8 cellular contexts compared by ENCODE assay signal in the genomic region with DNA sequence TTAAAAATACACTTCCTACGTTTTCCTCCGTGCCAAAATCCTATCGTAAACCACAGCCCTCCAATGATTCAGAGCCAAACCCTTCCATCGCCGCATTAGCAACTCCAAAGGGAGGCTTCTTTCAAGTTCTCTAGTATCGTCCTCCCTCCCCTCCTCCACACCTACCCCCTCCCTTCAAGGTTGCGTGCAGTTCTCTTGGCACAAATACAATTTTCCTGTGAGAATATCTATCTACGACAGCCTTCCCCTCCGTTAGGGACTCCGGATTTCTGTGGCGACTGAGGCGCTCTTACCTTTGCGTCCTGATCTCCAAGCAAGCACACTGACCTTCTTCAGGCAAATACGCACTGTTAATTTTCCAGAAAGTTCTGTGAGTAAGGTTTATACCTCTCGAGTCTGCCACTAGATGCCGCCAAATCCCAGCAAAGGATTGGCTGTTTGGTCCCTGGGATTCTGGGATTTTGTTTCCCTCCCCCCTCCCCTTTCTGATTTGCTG. TPM values are rescaled to one million over a fixed set of nuclear protein-coding genes. Genes with fewer than 3 reads are reported as not detected.
DNase-seq lines count a peak whose midpoint lies in the region; ATAC-seq and TF ChIP-seq lines count a peak whose summit lies in the region.

No MANE protein-coding gene starts in this region.

- DNase-seq in A172 (ENCODE audit: low spot score) (peak; percentile 60), NCI-H2196 (lab: John Stamatoyannopoulos, UW; ENCODE audit: unreplicated experiment) (peak; percentile 65), colonic mucosa (peak; percentile 72), left colon (peak; percentile 66 to 73)
- DNase-seq in activated CD4-positive, CD25-positive, alpha-beta regulatory T cell treated with anti-CD3 and anti-CD28 coated beads, Interleukin-2, amount 50 U/mL, for 72 hours: peak; percentile 32
- DNase-seq in stimulated activated CD4-positive, alpha-beta T cell treated with anti-CD3 and anti-CD28 coated beads, Interleukin-1b, Interleukin-23, amount 100 ng/mL, for 4 hours (ENCODE audit: low read depth in 2 of 2): peak; percentile 13 to 19

- TF ChIP-seq POLR2A in GM19099 (IDR thresholded peaks at IDR 0.05; ENCODE audit: extremely low read depth, insufficient read length, low read depth): peak; percentile 34

- peak overlapping the region; percentile 85 for H3K27ac ChIP-seq in colonic mucosa

- peak; percentile 36 for TF ChIP-seq CTCF in colonic mucosa (IDR thresholded peaks at IDR 0.05)

- intact Hi-C loops in colonic mucosa (cut with DNase I) (loop anchor here (5.0 kb wide), 1 partner anchor 130 kb away; no protein-coding TSS in a partner anchor), left colon (cut with DNase I, micrococcal nuclease) (no loop called here)

- ATAC-seq in left colon (peak; percentile 30), GM19324 (IDR thresholded peaks at IDR 0.05; ENCODE audit: low FRiP score, unreplicated experiment) (no peak)

- no peaks in the 10 kb centered on the region for H3K4me1 ChIP-seq in colonic mucosa

- H3K36me3 ChIP-seq in colonic mucosa: no peaks in the 10 kb centered on the region

- H3K9me3 ChIP-seq in colonic mucosa: no peaks in the 10 kb centered on the region

- H3K27me3 ChIP-seq in colonic mucosa: no peaks in the 10 kb centered on the region

- peak overlapping the region; percentile 61 to 76 for H3K9ac ChIP-seq in colonic mucosa (ENCODE audit: low read depth in 2 of 2, low read length in 2 of 2)

- H3K4me3 ChIP-seq in colonic mucosa: peak overlapping the region; percentile 33

RNA-seq across cellular contexts. Expression of a gene that starts 1.2 kb away (rescaled TPM):
- total RNA-seq in A172 (2014; rRNA removed; shearing (Covaris generic)): 347 and 427 TPM in 2 replicates
- 100 to 1,000 TPM; 198 to 266 TPM for total RNA-seq in colonic mucosa
- total RNA-seq in left colon: 100 to 1,000 TPM; 168 to 172 TPM

RNA-seq across cellular contexts. Expression of a gene that starts 23.0 kb away (rescaled TPM):
- total RNA-seq in A172 (2014; rRNA removed; shearing (Covaris generic)): not detected in 2 replicates
- total RNA-seq in colonic mucosa (not detected), left colon (not detected)

RNA-seq across cellular contexts. Expression of a gene that starts 59.0 kb away (rescaled TPM):
- 26.3 and 43.2 TPM in 2 replicates for total RNA-seq in A172 (2014; rRNA removed; shearing (Covaris generic))
- total RNA-seq in colonic mucosa: 10 to 100 TPM; 11.2 to 13.0 TPM
- total RNA-seq in left colon: 10 to 100 TPM; 10.2 to 17.8 TPM

Comparison
In these comparisons a context has a peak if more than half of its experiments do, and no peak if none do; other contexts are left out.
1. DNase-seq: peak in every context shown above with its lines; median percentile 72 in colonic mucosa; 70 in left colon; 65 in NCI-H2196; 60 in A172; 32 in activated CD4-positive, CD25-positive, alpha-beta regulatory T cell treated with anti-CD3 and anti-CD28 coated beads, Interleukin-2, amount 50 U/mL, for 72 hours; 16 in stimulated activated CD4-positive, alpha-beta T cell treated with anti-CD3 and anti-CD28 coated beads, Interleukin-1b, Interleukin-23, amount 100 ng/mL, for 4 hours.